In the genomic region with DNA sequence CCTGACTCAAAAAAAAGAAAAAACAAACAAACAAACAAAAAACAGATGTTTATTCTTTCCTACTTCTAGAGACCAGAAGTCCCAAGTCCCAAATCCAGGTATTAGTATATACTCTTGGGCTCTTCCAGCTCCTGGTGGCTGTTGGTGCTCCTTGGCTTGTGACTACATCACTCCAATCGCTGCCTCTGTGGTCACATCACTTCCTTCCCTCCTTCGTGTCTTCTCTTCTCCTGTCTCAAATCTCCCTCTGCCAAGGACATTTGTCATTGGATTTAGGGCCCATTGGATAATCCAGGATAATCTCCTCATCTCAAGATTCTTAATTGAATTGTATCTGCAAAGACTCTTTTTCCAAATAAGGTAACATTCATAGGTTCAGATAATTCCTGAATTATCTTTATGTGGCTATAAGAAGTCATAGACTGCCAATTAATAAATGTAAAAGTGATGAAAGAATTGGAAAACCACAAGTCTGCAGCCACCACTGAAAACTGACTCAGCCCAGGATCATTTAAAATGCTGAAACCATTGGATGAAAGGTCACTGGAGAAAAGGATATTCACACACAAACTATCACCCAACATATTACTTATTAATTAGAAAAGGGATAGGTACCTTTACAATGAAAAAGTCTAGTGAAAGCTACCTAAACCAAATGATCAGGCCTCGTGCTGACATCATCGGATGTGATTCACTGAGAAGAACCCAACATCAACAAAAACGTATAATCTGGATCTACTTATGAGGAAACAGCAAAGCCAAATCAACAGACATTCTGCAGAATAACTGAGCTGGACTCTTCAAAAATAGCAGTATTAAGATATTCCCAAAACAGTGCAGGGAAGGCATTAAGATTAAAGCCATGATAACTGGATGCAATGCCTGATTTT, we compare ENCODE assay signal across 22 cellular contexts.
A peak's percentile ranks its signal among the peaks of the same experiment; 100 is the strongest.
DNase-seq lines count a peak whose midpoint lies in the region; ATAC-seq, FAIRE-seq and TF ChIP-seq lines count a peak whose summit lies in the region.
"Had no signal": no experiment of that assay in that cellular context is flagged by ENCODE, and none has a peak within 500 bp of the region (broad histone marks: within the 10 kb centered on the region; RNA-seq: fewer than 3 reads in every experiment).

No MANE protein-coding gene starts in this region.

- peak overlapping the region; percentile 69 for H2BK5ac ChIP-seq in IMR-90 (ENCODE audit: low read depth, low read length, poor library complexity, severe bottlenecking)
- no peak overlapping the region for H2BK5ac ChIP-seq in neuronal stem cell (ENCODE audit: low read length)

- WGBS in IMR-90 (ENCODE audit: extremely low coverage in 2 of 2, insufficient read length in 1 of 2), 2 experiments: no CpG with 5 or more reads among the region's 5 CpGs
- no CpG with 5 or more reads among the region's 5 CpGs for WGBS in neuronal stem cell (ENCODE audit: extremely low coverage in 2 of 2, insufficient read length in 2 of 2, insufficient replicate concordance in 1 of 2), 2 donors

- H2BK15ac ChIP-seq in IMR-90 (ENCODE audit: low read depth, low read length) (peak overlapping the region; percentile 96; the same call in 2 of the 3 replicates), neuronal stem cell (ENCODE audit: low read length) (no peak overlapping the region)

- peaks cover 13% of the 10 kb centered on the region for H3K4me1 Mint-ChIP-seq in astrocyte (ENCODE audit: low read depth, unreplicated experiment)

- no peak overlapping the region for H2AK9ac ChIP-seq in IMR-90 (replicated peaks; ENCODE audit: low read depth, low read length, poor library complexity)

- FAIRE-seq in astrocyte (lab: Jason Lieb, UNC): peak; percentile 52
- FAIRE-seq: endometrium, HTR-8/SVneo had no signal

- H4K20me1 ChIP-seq in IMR-90 (ENCODE audit: insufficient read depth, low read length) (no peaks in the 10 kb centered on the region), astrocyte (ENCODE audit: insufficient read depth, low read length) (no peaks in the 10 kb centered on the region)

- no peaks in the 10 kb centered on the region for H3K36me3 ChIP-seq in IMR-90 (ENCODE audit: control insufficient read depth, insufficient read depth, low read length)
- H3K36me3 ChIP-seq in astrocyte (ENCODE audit: insufficient read depth, low read length): no peaks in the 10 kb centered on the region
- no peaks in the 10 kb centered on the region for H3K36me3 ChIP-seq in neuronal stem cell (replicated peaks in 1 of 2; ENCODE audit: control insufficient read depth in 2 of 2, insufficient read depth in 2 of 2, low read length in 2 of 2)
- H3K36me3 ChIP-seq: MG63, Peyer's patch had no signal

- intact Hi-C loops in IMR-90 (cut with micrococcal nuclease): no loop called here

- H3K4ac ChIP-seq in IMR-90 (ENCODE audit: low read depth, low read length): peak overlapping the region; percentile 44
- no peak overlapping the region for H3K4ac ChIP-seq in neuronal stem cell (ENCODE audit: low read length)

- no peak overlapping the region for H2BK12ac ChIP-seq in neuronal stem cell (ENCODE audit: low read length)

- H3K27ac ChIP-seq in IMR-90 (ENCODE audit: insufficient read depth, low read length): no peak overlapping the region
- H3K27ac ChIP-seq in astrocyte (ENCODE audit: low read depth, low read length): no peak overlapping the region
- no peak overlapping the region for H3K27ac ChIP-seq in neuronal stem cell (replicated peaks; ENCODE audit: low read length)
- H3K27ac ChIP-seq: Peyer's patch, VCaP had no signal

- no peak overlapping the region for H3K4me3 ChIP-seq in AG10803 (ENCODE audit: low read length)
- no peak overlapping the region for H3K4me3 ChIP-seq in IMR-90 (ENCODE audit: insufficient read depth, low read depth, low read length)
- no peak overlapping the region for H3K4me3 ChIP-seq in astrocyte (ENCODE audit: insufficient read depth, low read depth, low read length)
- H3K4me3 ChIP-seq in neuronal stem cell (ENCODE audit: low read length in 2 of 2): no peak overlapping the region
- H3K4me3 ChIP-seq: MG63, Peyer's patch had no signal

- H3K9me3 Mint-ChIP-seq in astrocyte (ENCODE audit: unreplicated experiment): no peaks in the 10 kb centered on the region
- H3K9me3 Mint-ChIP-seq: activated naive CD8-positive, alpha-beta T cell treated with anti-CD3 and anti-CD28 coated beads, Interleukin-2, amount 50 U/mL, for 24 hours; activated T-helper 1 cell treated with anti-CD3 and anti-CD28 coated beads, Interleukin-12 subunit alpha, Interleukin-12 subunit beta, Interleukin-2, Interleukin-4 antibody, amounts not matched to agents 30 ng/mL and 10 ng/mL and 1 ng/mL, durations not matched to agents 14 hours and 24 hours and 36 hours; stimulated activated effector memory CD8-positive, alpha-beta T cell treated with anti-CD3 and anti-CD28 coated beads, Interleukin-12 subunit alpha, Interleukin-12 subunit beta, amount 100 ng/mL, for 72 hours; type B pancreatic cell had no signal

- dilution Hi-C loops in IMR-90 (cut with HindIII; ENCODE audit: low sequenced_read_pairs, unreplicated experiment): no loop called here

- H4K8ac ChIP-seq in IMR-90 (ENCODE audit: low read depth in 2 of 2, low read length in 2 of 2) (peak overlapping the region; percentile 37 to 43; a peak in 3 of 4 replicates), neuronal stem cell (ENCODE audit: low read depth, low read length) (no peak overlapping the region)

- H2BK120ac ChIP-seq in IMR-90 (ENCODE audit: low read depth, low read length): peak overlapping the region; percentile 62
- no peak overlapping the region for H2BK120ac ChIP-seq in neuronal stem cell (ENCODE audit: low read depth, low read length)

- H3K4me2 ChIP-seq in IMR-90 (ENCODE audit: low read depth, low read length) (no peak overlapping the region), astrocyte (ENCODE audit: low read length) (no peak overlapping the region), neuronal stem cell (ENCODE audit: insufficient read depth, low read length, poor library complexity, severe bottlenecking) (no peak overlapping the region)

- DNase-seq in AG10803 (ENCODE audit: low read depth) (peak; percentile 74), IMR-90 (peak; percentile 76), astrocyte (ENCODE audit: low read depth) (peak; percentile 79), kidney tubule cell (ENCODE audit: low spot score) (peak; percentile 88), mesenteric fat pad (ENCODE audit: low spot score) (no peak), neuronal stem cell (ENCODE audit: low spot score) (no peak)
- DNase-seq: activated naive CD8-positive, alpha-beta T cell treated with anti-CD3 and anti-CD28 coated beads, Interleukin-2, amount 50 U/mL, for 24 hours; DMS 273 treated with DMSO at 0.1 percent for 48 hours; islet precursor cell; MG63; NCI-H2081; NCI-H524 treated with DMSO at 0.1 percent for 48 hours; nucleus accumbens; Peyer's patch had no signal

- H4K5ac ChIP-seq in IMR-90 (ENCODE audit: low read depth, low read length): peak overlapping the region; percentile 83; the same call in 1 of the 2 replicates

- H3K18ac ChIP-seq in IMR-90 (ENCODE audit: low read depth, low read length) (peak overlapping the region; percentile 95; the same call in 1 of the 2 replicates), neuronal stem cell (ENCODE audit: low read length) (no peak overlapping the region)

- H3K4me3 Mint-ChIP-seq in astrocyte (ENCODE audit: unreplicated experiment): no peak overlapping the region
- H3K4me3 Mint-ChIP-seq: activated naive CD8-positive, alpha-beta T cell treated with anti-CD3 and anti-CD28 coated beads, Interleukin-2, amount 50 U/mL, for 24 hours; activated T-helper 1 cell treated with anti-CD3 and anti-CD28 coated beads, Interleukin-12 subunit alpha, Interleukin-12 subunit beta, Interleukin-2, Interleukin-4 antibody, amounts not matched to agents 30 ng/mL and 10 ng/mL and 1 ng/mL, durations not matched to agents 14 hours and 24 hours and 36 hours; stimulated activated effector memory CD8-positive, alpha-beta T cell treated with anti-CD3 and anti-CD28 coated beads, Interleukin-12 subunit alpha, Interleukin-12 subunit beta, amount 100 ng/mL, for 72 hours; type B pancreatic cell had no signal

- ATAC-seq in IMR-90 (ENCODE audit: low read depth) (peak; percentile 21; the same call in 1 of the 2 replicates), HG02588 (IDR thresholded peaks at IDR 0.05; ENCODE audit: unreplicated experiment) (no peak), HG03457 (IDR thresholded peaks at IDR 0.05; ENCODE audit: unreplicated experiment) (no peak)
- ATAC-seq: activated naive CD8-positive, alpha-beta T cell treated with anti-CD3 and anti-CD28 coated beads, Interleukin-2, amount 50 U/mL, for 24 hours; stimulated activated effector memory CD8-positive, alpha-beta T cell treated with anti-CD3 and anti-CD28 coated beads, Interleukin-12 subunit alpha, Interleukin-12 subunit beta, amount 100 ng/mL, for 72 hours had no signal

- H3K79me1 ChIP-seq in IMR-90 (ENCODE audit: low read depth in 1 of 2, low read length in 2 of 2) (no peaks in the 10 kb centered on the region), neuronal stem cell (ENCODE audit: low read depth, low read length) (no peaks in the 10 kb centered on the region)

- no peak overlapping the region for H2AFZ ChIP-seq in IMR-90 (replicated peaks; ENCODE audit: low read length, poor library complexity)
- H2AFZ ChIP-seq in astrocyte (ENCODE audit: low read depth, low read length): no peak overlapping the region
- H2AFZ ChIP-seq in neuronal stem cell (ENCODE audit: low read length): no peak overlapping the region

- H3K27me3 ChIP-seq in IMR-90 (ENCODE audit: control insufficient read depth, insufficient read depth, low read length) (no peaks in the 10 kb centered on the region), astrocyte (ENCODE audit: insufficient read depth, low read length) (no peaks in the 10 kb centered on the region), neuronal stem cell (ENCODE audit: control insufficient read depth in 3 of 3, insufficient read depth in 3 of 3, low read depth in 1 of 3, low read length in 3 of 3) (no peaks in the 10 kb centered on the region)
- H3K27me3 ChIP-seq: MG63, Peyer's patch had no signal

- in situ Hi-C loops in IMR-90 (cut with MboI; ENCODE audit: low sequenced_read_pairs): no loop called here

- no peak overlapping the region for H3K27ac Mint-ChIP-seq in astrocyte (ENCODE audit: unreplicated experiment)
- H3K27ac Mint-ChIP-seq: activated naive CD8-positive, alpha-beta T cell treated with anti-CD3 and anti-CD28 coated beads, Interleukin-2, amount 50 U/mL, for 24 hours; activated T-helper 1 cell treated with anti-CD3 and anti-CD28 coated beads, Interleukin-12 subunit alpha, Interleukin-12 subunit beta, Interleukin-2, Interleukin-4 antibody, amounts not matched to agents 30 ng/mL and 10 ng/mL and 1 ng/mL, durations not matched to agents 14 hours and 24 hours and 36 hours; stimulated activated effector memory CD8-positive, alpha-beta T cell treated with anti-CD3 and anti-CD28 coated beads, Interleukin-12 subunit alpha, Interleukin-12 subunit beta, amount 100 ng/mL, for 72 hours; type B pancreatic cell had no signal

- H3K56ac ChIP-seq in IMR-90 (ENCODE audit: extremely low read depth, insufficient read depth, low read length): no peak overlapping the region

- TF ChIP-seq CTCF in AG10803 (conservative IDR thresholded peaks at IDR 0.05; ENCODE audit: low read length) (no peak), IMR-90 (conservative IDR thresholded peaks at IDR 0.05; ENCODE audit: low read depth, low read length) (no peak), astrocyte (IDR thresholded peaks at IDR 0.05; ENCODE audit: insufficient read depth, low read depth, low read length) (no peak)

- BruUV-seq in IMR-90 (replicated peaks; lab: Mats Ljungman, UMichigan): no TSS peak

- H3K4me1 ChIP-seq in IMR-90 (ENCODE audit: control insufficient read depth, insufficient read depth, low read length) (peaks cover 8% of the 10 kb centered on the region), astrocyte (ENCODE audit: insufficient read depth, low read length) (peaks cover 3% of the 10 kb centered on the region), neuronal stem cell (ENCODE audit: control insufficient read depth in 2 of 2, insufficient read depth in 1 of 2, low read depth in 1 of 2, low read length in 2 of 2) (no peaks in the 10 kb centered on the region)
- H3K4me1 ChIP-seq: Peyer's patch had no signal

- H4K91ac ChIP-seq in IMR-90 (ENCODE audit: insufficient read depth, low read depth, low read length): peak overlapping the region; percentile 75; the same call in 1 of the 2 replicates
- no peak overlapping the region for H4K91ac ChIP-seq in neuronal stem cell (ENCODE audit: low read depth, low read length, poor library complexity)

- POLR2A ChIA-PET in IMR-90 (lab: Charles Lee; ENCODE audit: unreplicated experiment): no interaction called here

- H3K9ac ChIP-seq in IMR-90 (ENCODE audit: low read depth, low read length) (no peak overlapping the region), astrocyte (ENCODE audit: low read length) (no peak overlapping the region), neuronal stem cell (ENCODE audit: low read depth, low read length, poor library complexity) (no peak overlapping the region)

- H3K23ac ChIP-seq in IMR-90 (ENCODE audit: low read depth, low read length) (0 out of 2 replicates have a peak overlapping the region, but pooled peaks have one; percentile 23), neuronal stem cell (ENCODE audit: low read depth, low read length, poor library complexity) (no peak overlapping the region)

- H2AK5ac ChIP-seq in IMR-90 (ENCODE audit: low read depth, low read length) (peak overlapping the region; percentile 84), neuronal stem cell (ENCODE audit: low read depth, low read length) (no peak overlapping the region)

- CTCF ChIA-PET in IMR-90 (lab: Yijun Ruan, JAX): interaction anchor here (0.6 to 1.0 kb wide), 2 partner anchors 10 to 59 kb away, joined by 3 read pairs; no protein-coding TSS in a partner anchor

- no peaks in the 10 kb centered on the region for H3K36me3 Mint-ChIP-seq in astrocyte (ENCODE audit: low read depth, unreplicated experiment)
- H3K36me3 Mint-ChIP-seq: stimulated activated effector memory CD8-positive, alpha-beta T cell treated with anti-CD3 and anti-CD28 coated beads, Interleukin-12 subunit alpha, Interleukin-12 subunit beta, amount 100 ng/mL, for 72 hours; type B pancreatic cell had no signal

- no peaks in the 10 kb centered on the region for H3K9me3 ChIP-seq in IMR-90 (ENCODE audit: control insufficient read depth, insufficient read depth, low read length)
- no peaks in the 10 kb centered on the region for H3K9me3 ChIP-seq in astrocyte (ENCODE audit: insufficient read depth, low read depth, low read length)
- no peaks in the 10 kb centered on the region for H3K9me3 ChIP-seq in neuronal stem cell (replicated peaks in 1 of 2; ENCODE audit: control insufficient read depth in 2 of 2, insufficient read depth in 1 of 2, low read depth in 1 of 2, low read length in 2 of 2)
- H3K9me3 ChIP-seq: MG63, Peyer's patch had no signal

- H3K27me3 Mint-ChIP-seq in astrocyte (ENCODE audit: low read depth, unreplicated experiment): no peaks in the 10 kb centered on the region
- H3K27me3 Mint-ChIP-seq: activated naive CD8-positive, alpha-beta T cell treated with anti-CD3 and anti-CD28 coated beads, Interleukin-2, amount 50 U/mL, for 24 hours; type B pancreatic cell had no signal

- no peaks in the 10 kb centered on the region for H3K79me2 ChIP-seq in astrocyte (ENCODE audit: insufficient read depth, low read length)

- H3K9me1 ChIP-seq in IMR-90 (ENCODE audit: insufficient read depth, low read length): peaks cover 3% of the 10 kb centered on the region; the same call in 1 of the 2 replicates

- TF ChIP-seq RAD21 in IMR-90 (IDR thresholded peaks at IDR 0.05; ENCODE audit: low read length): no peak

- H2BK20ac ChIP-seq in IMR-90 (ENCODE audit: low read depth, low read length): peak overlapping the region; percentile 84

- no peak for TF ChIP-seq POLR2A in IMR-90 (IDR thresholded peaks at IDR 0.05; ENCODE audit: low read depth, low read length)

- H3K14ac ChIP-seq in IMR-90 (replicated peaks; ENCODE audit: low read depth, low read length) (peak overlapping the region; percentile 61; the same call in 1 of the 2 replicates), neuronal stem cell (ENCODE audit: low read length) (no peak overlapping the region)

Comparison
In these comparisons a context has a peak if more than half of its experiments do, and no peak if none do; other contexts are left out.
1. DNase-seq: peak in AG10803 (single experiment), IMR-90 (single experiment), astrocyte (single experiment) and kidney tubule cell (single experiment); none in mesenteric fat pad (single experiment) and neuronal stem cell (single experiment).